25 cellular contexts compared by ENCODE assay signal in the genomic region with DNA sequence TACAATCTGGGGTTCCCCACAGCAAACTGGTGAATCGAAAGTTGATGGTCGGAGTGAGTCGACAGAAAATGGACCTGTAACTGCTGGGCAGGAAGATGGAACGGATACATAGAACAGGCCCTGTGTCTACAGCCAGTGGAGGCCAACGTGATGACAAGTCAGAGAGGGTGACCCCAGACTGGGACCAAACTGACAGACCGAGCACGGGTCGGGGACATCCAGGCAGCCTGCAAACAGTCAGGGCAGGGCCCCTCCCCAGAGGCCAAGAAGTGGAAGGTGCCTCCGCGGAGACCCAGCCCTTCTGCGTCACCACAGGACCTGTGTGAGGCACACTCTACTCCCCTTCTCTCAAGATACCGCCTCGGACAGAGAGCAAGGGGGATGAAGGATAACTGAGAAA.
"Had no signal": no experiment of that assay in that cellular context is flagged by ENCODE, and none has a peak within 500 bp of the region (broad histone marks: within the 10 kb centered on the region; RNA-seq: fewer than 3 reads in every experiment).

No MANE protein-coding gene starts in this region.

- H3K27me3 ChIP-seq: SJSA1 had no signal

- H3K27ac Mint-ChIP-seq: IgD-negative memory B cell had no signal

- H3K4me3 Mint-ChIP-seq: IgD-negative memory B cell had no signal

- FAIRE-seq: HTR-8/SVneo, RCC 7860 had no signal

- H3K36me3 ChIP-seq: SJSA1 had no signal

- H3K4me1 ChIP-seq: SJSA1 had no signal

- H3K4me3 ChIP-seq: SJSA1, SK-N-MC had no signal

- DNase-seq: KBM-7, MV-4-11, NCI-H1048, NCI-H1105 treated with DMSO at 0.1 percent for 48 hours, NCI-H1417 treated with DMSO at 0.1 percent for 48 hours, NCI-H146, NCI-H1694 treated with DMSO at 0.1 percent for 48 hours, NCI-H1930, NCI-H2081, NCI-H2107, NCI-H2227 treated with DMSO at 0.1 percent for 48 hours, NCI-H446, NCI-H510A, NCI-H524 treated with DMSO at 0.1 percent for 48 hours, NCI-H69, NCI-H774, Right ventricle myocardium superior, RPMI8226, SIG-M5 had no signal

- H3K27ac ChIP-seq: HL-60, SJSA1, SK-N-MC had no signal

- H3K9me3 ChIP-seq: SJSA1 had no signal
